Comparison of ENCODE assay signal across 8 cellular contexts in genomic region chr1:26164036-26164927, GRCh38. TPM values are rescaled to one million over a fixed set of nuclear protein-coding genes. Genes with fewer than 3 reads are reported as not detected.
DNase-seq lines count a peak whose midpoint lies in the region; ATAC-seq and TF ChIP-seq lines count a peak whose summit lies in the region.

No MANE protein-coding gene starts in this region.

- H3K27me3 ChIP-seq in PC-3 (ENCODE audit: low read length): no peaks in the 10 kb centered on the region
- H3K27me3 ChIP-seq in sigmoid colon: no peaks in the 10 kb centered on the region

- no peaks in the 10 kb centered on the region for H3K79me2 ChIP-seq in PC-3 (ENCODE audit: low read length)

- POLR2A ChIA-PET in PC-3 (lab: Charles Lee; ENCODE audit: unreplicated experiment): no interaction called here

- no peaks in the 10 kb centered on the region for H3F3A ChIP-seq in PC-3 (ENCODE audit: low read length, unreplicated experiment)

- H3K4me2 ChIP-seq in PC-3 (ENCODE audit: low read length): peak overlapping the region; percentile 82

- H3K9me2 ChIP-seq in PC-3 (replicated peaks; ENCODE audit: low read length): no peaks in the 10 kb centered on the region

- no peak overlapping the region for H3K9ac ChIP-seq in PC-3 (ENCODE audit: low read length)

- H3K4me1 ChIP-seq in PC-3 (ENCODE audit: insufficient read depth, low read length): 0 out of 2 replicates have a peak, but pooled peaks cover 4% of the 10 kb centered on the region
- H3K4me1 ChIP-seq in sigmoid colon: peaks cover 0 to 28% (median 21%) of the 10 kb centered on the region in 4 donors

- H3K4me3 ChIP-seq in PC-3 (ENCODE audit: low read length): peak overlapping the region; percentile 65
- peak overlapping the region; percentile 17 to 51 (median 48) for H3K4me3 ChIP-seq in sigmoid colon

- no peak overlapping the region for H3K27ac ChIP-seq in PC-3 (ENCODE audit: low read length)
- peak overlapping the region; percentile 33 to 68 (median 52) for H3K27ac ChIP-seq in sigmoid colon

- peak overlapping the region; percentile 88 for H2AFZ ChIP-seq in PC-3 (ENCODE audit: low read length)

- CTCF ChIA-PET in PC-3 (lab: Charles Lee): no interaction called here

- TF ChIP-seq CTCF in PC-3 (conservative IDR thresholded peaks at IDR 0.05; ENCODE audit: low read depth, low read length) (peak; percentile 68; the same call in 1 of the 2 replicates), sigmoid colon (IDR thresholded peaks at IDR 0.05) (peak in 2 of 4 experiments; percentile 7 to 81)

- 5 to 11% methylated on average over 73 of the region's 73 CpGs for whole genome bisulfite sequencing in sigmoid colon, 2 donors

- TF ChIP-seq EP300 in sigmoid colon (IDR thresholded peaks at IDR 0.05): no peak

- H4K20me1 ChIP-seq in PC-3 (ENCODE audit: low read length): no peaks in the 10 kb centered on the region

- TF ChIP-seq POLR2A in sigmoid colon (IDR thresholded peaks at IDR 0.05): no peak

- DNase-seq in G401 (ENCODE audit: low spot score): peak; percentile 25
- peak; percentile 30 for DNase-seq in PC-3
- DNase-seq in activated naive CD4-positive, alpha-beta T cell treated with anti-CD3 and anti-CD28 coated beads, Interleukin-2, amount 50 U/mL, for 72 hours (ENCODE audit: low spot score in 2 of 2): peak in 1 of 2 donors; percentile 74
- DNase-seq in left ventricle myocardium superior: peak; percentile 74
- DNase-seq in sigmoid colon: no peak
- no peak for DNase-seq in NK-92 (lab: John Stamatoyannopoulos, UW; ENCODE audit: unreplicated experiment)
- no peak for DNase-seq in NOMO-1 treated with DMSO at 0.1 percent for 48 hours (lab: John Stamatoyannopoulos, UW; ENCODE audit: unreplicated experiment)

- ATAC-seq in PC-3 (peak; percentile 56), left ventricle myocardium superior (peak; percentile 30), GM18502 (IDR thresholded peaks at IDR 0.05; ENCODE audit: poor library complexity, unreplicated experiment) (no peak)
- peak; percentile 69 to 80 for ATAC-seq in activated naive CD4-positive, alpha-beta T cell treated with anti-CD3 and anti-CD28 coated beads, Interleukin-2, amount 50 U/mL, for 72 hours

- intact Hi-C loops in PC-3 (cut with micrococcal nuclease): loop anchor here (5.0 kb wide), 1 partner anchor 57 kb away; no protein-coding TSS in a partner anchor
- intact Hi-C loops in left ventricle myocardium superior (cut with micrococcal nuclease): loop anchor here (10.0 kb wide), 1 partner anchor 59 kb away; no protein-coding TSS in a partner anchor
- intact Hi-C loops in sigmoid colon (cut with DNase I): loop anchor here (1.0 to 10.0 kb wide), 3 partner anchors 59 to 161 kb away; no protein-coding TSS in a partner anchor

- in situ Hi-C loops in G401 (cut with HindIII; ENCODE audit: low sequenced_read_pairs): no loop called here

- no peaks in the 10 kb centered on the region for H3K36me3 ChIP-seq in PC-3 (ENCODE audit: low read depth, low read length)
- no peaks in the 10 kb centered on the region for H3K36me3 ChIP-seq in sigmoid colon

- no peak overlapping the region for H3K27ac Mint-ChIP-seq in activated naive CD4-positive, alpha-beta T cell treated with anti-CD3 and anti-CD28 coated beads, Interleukin-2, amount 50 U/mL, for 72 hours

- no TSS peak for BruUV-seq in PC-3 (replicated peaks; lab: Mats Ljungman, UMichigan)

- H3K36me3 Mint-ChIP-seq in activated naive CD4-positive, alpha-beta T cell treated with anti-CD3 and anti-CD28 coated beads, Interleukin-2, amount 50 U/mL, for 72 hours: no peaks in the 10 kb centered on the region

- H3K9me3 Mint-ChIP-seq in activated naive CD4-positive, alpha-beta T cell treated with anti-CD3 and anti-CD28 coated beads, Interleukin-2, amount 50 U/mL, for 72 hours: no peaks in the 10 kb centered on the region

- H3K9me3 ChIP-seq in PC-3 (ENCODE audit: low read length) (no peaks in the 10 kb centered on the region), sigmoid colon (no peaks in the 10 kb centered on the region)

RNA-seq across cellular contexts. Expression of gene C1orf232, which starts 4.5 kb away (rescaled TPM):
- total RNA-seq in G401 (2014; rRNA removed; shearing (Covaris generic)): not detected in 2 replicates
- total RNA-seq in PC-3 (2014; rRNA removed): not detected in 2 replicates
- not detected for total RNA-seq in activated naive CD4-positive, alpha-beta T cell treated with anti-CD3 and anti-CD28 coated beads, Interleukin-2, amount 50 U/mL, for 72 hours
- total RNA-seq in left ventricle myocardium superior: not detected
- not detected for total RNA-seq in sigmoid colon
- not detected for polyA plus RNA-seq in sigmoid colon

RNA-seq across cellular contexts. Expression of gene FAM110D, which starts 5.4 kb away (rescaled TPM):
- 3.5 and 5.1 TPM in 2 replicates for total RNA-seq in G401 (2014; rRNA removed; shearing (Covaris generic))
- total RNA-seq in PC-3 (2014; rRNA removed): not detected in 2 replicates
- not detected for total RNA-seq in activated naive CD4-positive, alpha-beta T cell treated with anti-CD3 and anti-CD28 coated beads, Interleukin-2, amount 50 U/mL, for 72 hours
- 4.5 TPM for total RNA-seq in left ventricle myocardium superior
- 1 to 10 TPM; 1.1 to 4.2 (median 2.2) TPM for total RNA-seq in sigmoid colon
- polyA plus RNA-seq in sigmoid colon: 1 to 10 TPM in 1 of 3 donors, under 1 TPM in 1, not detected in 1; 0.60 to 1.1 TPM

RNA-seq across cellular contexts. Expression of gene ZNF593, which starts 5.4 kb away (rescaled TPM):
- total RNA-seq in G401 (2014; rRNA removed; shearing (Covaris generic)): 46.4 and 97.1 TPM in 2 replicates
- total RNA-seq in PC-3 (2014; rRNA removed) (155 and 165 TPM in 2 replicates), left ventricle myocardium superior (11.6 TPM), sigmoid colon (10 to 100 TPM; 16.3 to 37.2 (median 32.1) TPM)
- 10 to 100 TPM; 23.0 to 34.4 TPM for total RNA-seq in activated naive CD4-positive, alpha-beta T cell treated with anti-CD3 and anti-CD28 coated beads, Interleukin-2, amount 50 U/mL, for 72 hours
- polyA plus RNA-seq in sigmoid colon: 100 to 1,000 TPM in 1 of 3 donors, 10 to 100 TPM in 2; 38.4 to 114 (median 61.3) TPM

RNA-seq across cellular contexts. Expression of gene ZNF593OS, which starts 7.3 kb away (rescaled TPM):
- not detected in 2 replicates for total RNA-seq in G401 (2014; rRNA removed; shearing (Covaris generic))
- total RNA-seq in PC-3 (2014; rRNA removed) (not detected in 2 replicates), left ventricle myocardium superior (not detected), sigmoid colon (not detected)
- total RNA-seq in activated naive CD4-positive, alpha-beta T cell treated with anti-CD3 and anti-CD28 coated beads, Interleukin-2, amount 50 U/mL, for 72 hours: not detected
- polyA plus RNA-seq in sigmoid colon: under 1 TPM in 1 of 3 donors, not detected in 2; 0.13 TPM

RNA-seq across cellular contexts. Expression of gene CNKSR1, which starts 13.0 kb away (rescaled TPM):
- total RNA-seq in G401 (2014; rRNA removed; shearing (Covaris generic)): not detected in 2 replicates
- 32.1 and 34.5 TPM in 2 replicates for total RNA-seq in PC-3 (2014; rRNA removed)
- total RNA-seq in activated naive CD4-positive, alpha-beta T cell treated with anti-CD3 and anti-CD28 coated beads, Interleukin-2, amount 50 U/mL, for 72 hours: 1 to 10 TPM; 2.0 to 3.5 TPM
- 1.7 TPM for total RNA-seq in left ventricle myocardium superior
- total RNA-seq in sigmoid colon: 1 to 10 TPM in 2 of 4 donors, under 1 TPM in 1, not detected in 1; 0.82 to 4.7 (median 1.8) TPM
- 10 to 100 TPM; 13.8 to 29.0 (median 16.0) TPM for polyA plus RNA-seq in sigmoid colon

Comparison
In these comparisons a context has a peak if more than half of its experiments do, and no peak if none do; other contexts are left out.
1. DNase-seq: peak in G401 (single experiment), PC-3 (single experiment) and left ventricle myocardium superior (single experiment); none in sigmoid colon (single experiment), NK-92 (single experiment) and NOMO-1 treated with DMSO at 0.1 percent for 48 hours (single experiment).